34 cellular contexts compared by ENCODE assay signal in the genomic region with DNA sequence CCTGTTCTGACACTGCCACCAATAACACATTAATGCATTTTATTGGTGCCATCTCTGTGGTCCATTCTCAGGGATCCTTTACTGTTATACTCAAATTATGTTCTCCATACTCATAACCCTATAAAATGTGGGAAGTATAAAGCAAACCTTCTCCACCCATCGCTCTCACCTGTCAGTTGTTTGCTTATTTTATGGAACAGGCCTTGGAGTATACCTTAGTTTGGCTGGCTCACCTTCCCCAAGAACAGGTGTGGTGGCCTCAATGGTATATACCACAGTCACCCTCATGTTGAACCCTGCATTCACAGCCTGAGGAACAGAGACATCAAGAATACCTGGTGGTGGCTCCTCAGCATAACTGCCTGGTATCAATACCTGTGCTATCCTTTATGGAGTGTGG.
"Had no signal": no experiment of that assay in that cellular context is flagged by ENCODE, and none has a peak within 500 bp of the region (broad histone marks: within the 10 kb centered on the region; RNA-seq: fewer than 3 reads in every experiment).

No MANE protein-coding gene starts in this region.

- H3K27me3 ChIP-seq: adrenal gland, body of pancreas, brain microvascular endothelial cell, breast epithelium, cardiac muscle cell had no signal

- H3K4me1 ChIP-seq: adrenal gland, body of pancreas, breast epithelium had no signal

- H3K36me3 ChIP-seq: adrenal gland, brain microvascular endothelial cell, breast epithelium, cardiac muscle cell had no signal

- H3K4me3 ChIP-seq: adrenal gland, body of pancreas, breast epithelium, cardiac muscle cell had no signal

- H3K9me3 ChIP-seq: adrenal gland, body of pancreas, breast epithelium had no signal

- H3K27ac ChIP-seq: adrenal gland, body of pancreas, brain microvascular endothelial cell, breast epithelium, cardiac muscle cell, VCaP had no signal

- DNase-seq: activated B cell treated with CpG ODN at 0.5 μM for 24 hours; activated CD4-positive, alpha-beta memory T cell treated with anti-CD3 and anti-CD28 coated beads for 36 hours; activated CD4-positive, alpha-beta T cell treated with anti-CD3 and anti-CD28 coated beads for 4 hours; activated CD4-positive, alpha-beta T cell treated with anti-CD3 and anti-CD28 coated beads, Interleukin-2, amount 10 ng/mL, durations not matched to agents 24 days and 14 days; activated CD4-positive, alpha-beta T cell treated with anti-CD3 and anti-CD28 coated beads, Interleukin-2, amount 50 U/mL, for 1 hour; activated CD4-positive, alpha-beta T cell treated with anti-CD3 and anti-CD28 coated beads, Interleukin-2, amount 50 U/mL, for 4 hours; activated CD4-positive, CD25-positive, alpha-beta regulatory T cell treated with anti-CD3 and anti-CD28 coated beads, Interleukin-2, amount 50 U/mL, for 72 hours; activated CD8-positive, alpha-beta memory T cell treated with anti-CD3 and anti-CD28 coated beads, Interleukin-2, amount 50 U/mL, for 4 hours; activated CD8-positive, alpha-beta T cell treated with anti-CD3 and anti-CD28 coated beads for 36 hours; activated effector memory CD4-positive, alpha-beta T cell treated with anti-CD3 and anti-CD28 coated beads, Interleukin-2, amount 50 U/mL, for 16 hours; activated gamma-delta T cell treated with Interleukin-2 at 50 U/mL for 16 hours; activated naive CD4-positive, alpha-beta T cell; activated naive CD4-positive, alpha-beta T cell treated with anti-CD3 and anti-CD28 coated beads for 36 hours; activated naive CD4-positive, alpha-beta T cell treated with anti-CD3 and anti-CD28 coated beads, Interleukin-2, amount 50 U/mL, for 16 hours; activated naive CD8-positive, alpha-beta T cell treated with anti-CD3 and anti-CD28 coated beads for 36 hours; activated T-cell treated with anti-CD3 and anti-CD28 coated beads for 4 hours; activated T-cell treated with anti-CD3 and anti-CD28 coated beads, Interleukin-2, amount 50 U/mL, for 1 hour; activated T-cell treated with anti-CD3 and anti-CD28 coated beads, Interleukin-2, amount 50 U/mL, for 4 hours; activated T-cell treated with anti-CD3 and anti-CD28 coated beads, Interleukin-2, amount 50 U/mL, for 72 hours; adrenal gland; amniotic stem cell; aorta; body of pancreas; brain microvascular endothelial cell; caudate nucleus; cerebellar nuclear complex; T-helper 1 cell; T-helper 2 cell; T-helper 9 cell had no signal

- ATAC-seq: activated CD8-positive, alpha-beta T cell treated with anti-CD3 and anti-CD28 coated beads for 36 hours; activated naive CD4-positive, alpha-beta T cell treated with anti-CD3 and anti-CD28 coated beads, Interleukin-2, amount 50 U/mL, for 72 hours; activated T-cell treated with anti-CD3 and anti-CD28 coated beads, Interleukin-2, amount 50 U/mL, for 4 hours; activated T-cell treated with anti-CD3 and anti-CD28 coated beads, Interleukin-2, amount 50 U/mL, for 72 hours; activated T-helper 17 cell treated with anti-CD3 and anti-CD28 coated beads, Interleukin-2, amount 50 U/mL, for 72 hours; body of pancreas had no signal
